Comparison of ENCODE assay signal across 12 cellular contexts in genomic region chr9:92740015-92740408, GRCh38. TPM values are rescaled to one million over a fixed set of nuclear protein-coding genes. Genes with fewer than 3 reads are reported as not detected.
DNase-seq lines count a peak whose midpoint lies in the region; ATAC-seq, FAIRE-seq and TF ChIP-seq lines count a peak whose summit lies in the region.
"Had no signal": no experiment of that assay in that cellular context is flagged by ENCODE, and none has a peak within 500 bp of the region (broad histone marks: within the 10 kb centered on the region; RNA-seq: fewer than 3 reads in every experiment).

No MANE protein-coding gene starts in this region.

- no peak for DNase-seq in CD8-positive, alpha-beta memory T cell
- peak; percentile 40 for DNase-seq in fibroblast of the aortic adventitia (ENCODE audit: low read depth)
- DNase-seq in pulmonary artery endothelial cell (ENCODE audit: low read depth, low spot score), result peak; percentile 44
- DNase-seq in anterior cingulate cortex (lab: John Stamatoyannopoulos, UW), result no peak
- DNase-seq in MV-4-11 (lab: John Stamatoyannopoulos, UW), result no peak
- no peak for DNase-seq in GM19239 (ENCODE audit: insufficient read length, low spot score)
- DNase-seq: NCI-H1436 treated with DMSO at 0.1 percent for 48 hours, occipital lobe had no signal

- FAIRE-seq in GM19239 (lab: Jason Lieb, UNC), result no peak

- no peaks in the 10 kb centered on the region for H3K27me3 Mint-ChIP-seq in CD8-positive, alpha-beta memory T cell

- H3K4me2 ChIP-seq in SU-DHL-6 (ENCODE audit: low read depth, low read length, poor library complexity, severe bottlenecking), result peak overlapping the region; percentile 52

- peak overlapping the region; percentile 7; the same call in 1 of the 2 replicates for H3K9ac ChIP-seq in SU-DHL-6 (ENCODE audit: low read length)

- peaks cover 78 to 94% (median 91%) of the 10 kb centered on the region in 3 donors for H3K4me1 Mint-ChIP-seq in CD8-positive, alpha-beta memory T cell

- ATAC-seq in HG03175 (IDR thresholded peaks at IDR 0.05; ENCODE audit: unreplicated experiment), result no peak

- peaks cover 32% of the 10 kb centered on the region for H4K20me1 ChIP-seq in SU-DHL-6 (ENCODE audit: low read depth, low read length)

- no peaks in the 10 kb centered on the region for H3K9me3 ChIP-seq in CD8-positive, alpha-beta memory T cell (ENCODE audit: low read length)
- H3K9me3 ChIP-seq in SU-DHL-6 (ENCODE audit: insufficient read depth, low read length), result no peaks in the 10 kb centered on the region
- H3K9me3 ChIP-seq: HAP-1 had no signal

- peaks cover 41% of the 10 kb centered on the region for H3K4me1 ChIP-seq in CD8-positive, alpha-beta memory T cell (ENCODE audit: insufficient read depth, low read length)

- peak overlapping the region in 1 of 7 donors; percentile 57 for H3K4me3 Mint-ChIP-seq in CD8-positive, alpha-beta memory T cell

- no peak overlapping the region for H3K27ac ChIP-seq in CD8-positive, alpha-beta memory T cell (ENCODE audit: low read depth, low read length)
- peak overlapping the region; percentile 57 for H3K27ac ChIP-seq in SU-DHL-6 (ENCODE audit: low read depth, low read length)
- H3K27ac ChIP-seq: cardiac muscle cell had no signal

- H3K9me3 Mint-ChIP-seq in CD8-positive, alpha-beta memory T cell, result no peaks in the 10 kb centered on the region

- TF ChIP-seq CTCF in SU-DHL-6 (IDR thresholded peaks at IDR 0.05; ENCODE audit: insufficient read depth, low read length, poor library complexity, severe bottlenecking) (no peak), fibroblast of the aortic adventitia (IDR thresholded peaks at IDR 0.05; ENCODE audit: insufficient read depth, low read length) (no peak)

- no peaks in the 10 kb centered on the region for H3K36me3 Mint-ChIP-seq in CD8-positive, alpha-beta memory T cell

- CTCF ChIA-PET in CD8-positive, alpha-beta memory T cell (lab: Charles Lee), result no interaction called here

- H3K79me2 ChIP-seq in SU-DHL-6 (ENCODE audit: insufficient read depth, low read length), result peaks cover 91% of the 10 kb centered on the region

- peak overlapping the region; percentile 24 to 87 (median 52) for H3K27ac Mint-ChIP-seq in CD8-positive, alpha-beta memory T cell

- H3K4me3 ChIP-seq in CD8-positive, alpha-beta memory T cell (ENCODE audit: low read length), result no peak overlapping the region
- H3K4me3 ChIP-seq in SU-DHL-6 (ENCODE audit: insufficient read depth, low read length, poor library complexity, severe bottlenecking) (peak overlapping the region; percentile 16), fibroblast of the aortic adventitia (ENCODE audit: low read depth, low read length) (no peak overlapping the region)
- H3K4me3 ChIP-seq: cardiac muscle cell, HAP-1 had no signal

- H3K9me2 ChIP-seq in SU-DHL-6 (replicated peaks; ENCODE audit: insufficient read depth, low read length), result no peaks in the 10 kb centered on the region

- no peaks in the 10 kb centered on the region for H3K36me3 ChIP-seq in CD8-positive, alpha-beta memory T cell (ENCODE audit: insufficient read depth, low read length)
- no peaks in the 10 kb centered on the region for H3K36me3 ChIP-seq in SU-DHL-6 (ENCODE audit: low read length)
- H3K36me3 ChIP-seq: cardiac muscle cell, HAP-1 had no signal

- H3K27me3 ChIP-seq in CD8-positive, alpha-beta memory T cell (ENCODE audit: insufficient read depth, low read length, poor library complexity, severe bottlenecking), result no peaks in the 10 kb centered on the region
- no peaks in the 10 kb centered on the region for H3K27me3 ChIP-seq in SU-DHL-6 (ENCODE audit: low read length)
- H3K27me3 ChIP-seq: cardiac muscle cell had no signal

- POLR2A ChIA-PET in CD8-positive, alpha-beta memory T cell (lab: Charles Lee), result no interaction called here

- peaks cover 16% of the 10 kb centered on the region; the same call in 1 of the 2 replicates for H3F3A ChIP-seq in SU-DHL-6 (ENCODE audit: insufficient read depth)

- H2AFZ ChIP-seq in SU-DHL-6 (ENCODE audit: low read depth, low read length, severe bottlenecking), result no peak overlapping the region

RNA-seq across cellular contexts. Expression of gene BICD2, which starts 24.6 kb away (rescaled TPM):
- 10 to 100 TPM; 26.7 to 27.1 TPM for total RNA-seq in CD8-positive, alpha-beta memory T cell
- 18.6 TPM for polyA plus RNA-seq in CD8-positive, alpha-beta memory T cell
- 24.4 and 39.7 TPM in 2 replicates for total RNA-seq in fibroblast of the aortic adventitia (ENCODE audit: low replicate concordance)
- total RNA-seq in pulmonary artery endothelial cell, result 48.7 and 58.1 TPM in 2 replicates

Comparison
In these comparisons a context has a peak if more than half of its experiments do, and no peak if none do; other contexts are left out.
1. DNase-seq: peak in fibroblast of the aortic adventitia (single experiment) and pulmonary artery endothelial cell (single experiment); none in CD8-positive, alpha-beta memory T cell (0 of 5), anterior cingulate cortex (0 of 58), MV-4-11 (single experiment) and GM19239 (single experiment).